In genomic region chr15:88800026-88800425, GRCh38 we compare ENCODE assay signal across 17 cellular contexts. TPM values are rescaled to one million over a fixed set of nuclear protein-coding genes. Genes with fewer than 3 reads are reported as not detected.
A peak's percentile ranks its signal among the peaks of the same experiment; 100 is the strongest.
DNase-seq lines count a peak whose midpoint lies in the region; ATAC-seq and TF ChIP-seq lines count a peak whose summit lies in the region.
"Had no signal": no experiment of that assay in that cellular context is flagged by ENCODE, and none has a peak within 500 bp of the region (broad histone marks: within the 10 kb centered on the region; RNA-seq: fewer than 3 reads in every experiment).

No MANE protein-coding gene starts in this region.

- H3K36me3 Mint-ChIP-seq in endothelial cell (ENCODE audit: low read depth, unreplicated experiment): no peaks in the 10 kb centered on the region
- no peaks in the 10 kb centered on the region for H3K36me3 Mint-ChIP-seq in T-cell
- H3K36me3 Mint-ChIP-seq: activated naive CD4-positive, alpha-beta T cell treated with anti-CD3 and anti-CD28 coated beads, Interleukin-2, amount 50 U/mL, for 24 hours had no signal

- H3K4me3 ChIP-seq in LNCaP clone FGC (ENCODE audit: low read depth, low read length) (no peak overlapping the region), cardiac fibroblast (replicated peaks in 1 of 2; ENCODE audit: low read depth in 2 of 2, low read length in 2 of 2) (no peak overlapping the region)
- H3K4me3 ChIP-seq: Peyer's patch, smooth muscle cell had no signal

- H3K27me3 Mint-ChIP-seq in endothelial cell (ENCODE audit: unreplicated experiment): peaks cover 23% of the 10 kb centered on the region
- H3K27me3 Mint-ChIP-seq in T-cell: peaks cover 66 to 78% of the 10 kb centered on the region in 2 donors

- H3K4me1 Mint-ChIP-seq in endothelial cell (ENCODE audit: unreplicated experiment): peaks cover 4% of the 10 kb centered on the region
- peaks cover 6 to 11% (median 10%) of the 10 kb centered on the region in 3 donors for H3K4me1 Mint-ChIP-seq in T-cell

- H3K27ac Mint-ChIP-seq in endothelial cell (ENCODE audit: unreplicated experiment): no peak overlapping the region
- H3K27ac Mint-ChIP-seq in T-cell: no peak overlapping the region
- H3K27ac Mint-ChIP-seq: activated naive CD4-positive, alpha-beta T cell treated with anti-CD3 and anti-CD28 coated beads, Interleukin-2, amount 50 U/mL, for 24 hours; T-helper 1 cell treated with Interleukin-12 subunit alpha and Interleukin-12 subunit beta and Interleukin-4 antibody, amounts not matched to agents 30 μg/mL and 1 μg/mL, for 36 hours had no signal

- ATAC-seq in T-cell (replicated peaks in 1 of 4) (no peak), GM18861 (IDR thresholded peaks at IDR 0.05; ENCODE audit: unreplicated experiment) (no peak)

- TF ChIP-seq CTCF in LNCaP clone FGC (IDR thresholded peaks at IDR 0.05; ENCODE audit: control insufficient read depth, extremely low read depth, insufficient read depth) (0 out of 2 replicates have a peak, but pooled peaks have one; percentile 8), cardiac fibroblast (IDR thresholded peaks at IDR 0.05; ENCODE audit: low read depth, low read length) (no peak), endothelial cell (IDR thresholded peaks at IDR 0.05; ENCODE audit: unreplicated experiment) (no peak)

- H3K9me3 Mint-ChIP-seq in endothelial cell (ENCODE audit: unreplicated experiment) (no peaks in the 10 kb centered on the region), T-cell (no peaks in the 10 kb centered on the region)
- H3K9me3 Mint-ChIP-seq: activated naive CD4-positive, alpha-beta T cell treated with anti-CD3 and anti-CD28 coated beads, Interleukin-2, amount 50 U/mL, for 24 hours; T-helper 1 cell treated with Interleukin-12 subunit alpha and Interleukin-12 subunit beta and Interleukin-4 antibody, amounts not matched to agents 30 μg/mL and 1 μg/mL, for 36 hours had no signal

- H3K4me3 Mint-ChIP-seq in endothelial cell (ENCODE audit: unreplicated experiment) (no peak overlapping the region), T-cell (no peak overlapping the region)
- H3K4me3 Mint-ChIP-seq: activated naive CD4-positive, alpha-beta T cell treated with anti-CD3 and anti-CD28 coated beads, Interleukin-2, amount 50 U/mL, for 24 hours; T-helper 1 cell treated with Interleukin-12 subunit alpha and Interleukin-12 subunit beta and Interleukin-4 antibody, amounts not matched to agents 30 μg/mL and 1 μg/mL, for 36 hours had no signal

- DNase-seq in ELR (ENCODE audit: low read depth) (peak; percentile 57), LNCaP clone FGC (ENCODE audit: low read depth) (peak; percentile 31), cardiac fibroblast (ENCODE audit: low read depth in 2 of 2) (peak; percentile 5 to 43), mesenteric fat pad (ENCODE audit: low spot score) (peak; percentile 14), endothelial cell (ENCODE audit: low spot score) (no peak), NOMO-1 (lab: John Stamatoyannopoulos, UW; ENCODE audit: unreplicated experiment in 2 of 2) (no peak), T-cell (no peak)
- DNase-seq: activated CD4-positive, alpha-beta T cell treated with anti-CD3 and anti-CD28 coated beads for 1 hour; glutamatergic neuron; NCI-H2029 treated with DMSO at 0.1 percent for 48 hours; NCI-H526 treated with DMSO at 0.1 percent for 48 hours; Peyer's patch; stimulated activated naive CD4-positive, alpha-beta T cell had no signal

- CTCF ChIA-PET in T-cell (lab: Charles Lee): no interaction called here

- POLR2A ChIA-PET in T-cell (lab: Charles Lee): no interaction called here

RNA-seq across cellular contexts. Expression of gene ACAN, which starts 3.2 kb away (rescaled TPM):
- 1.4 TPM for total RNA-seq in mesenteric fat pad
- 0.03 TPM for total RNA-seq in endothelial cell (ENCODE audit: unreplicated experiment)
- not detected for total RNA-seq in T-cell
- total RNA-seq: smooth muscle cell had no signal

Comparison
In these comparisons a context has a peak if more than half of its experiments do, and no peak if none do; other contexts are left out.
1. DNase-seq: peak in ELR (single experiment), LNCaP clone FGC (single experiment), cardiac fibroblast (2 of 2) and mesenteric fat pad (single experiment); none in endothelial cell (single experiment), NOMO-1 (0 of 2) and T-cell (0 of 34).